ENCODE assay signal across 18 cellular contexts in the genomic region with DNA sequence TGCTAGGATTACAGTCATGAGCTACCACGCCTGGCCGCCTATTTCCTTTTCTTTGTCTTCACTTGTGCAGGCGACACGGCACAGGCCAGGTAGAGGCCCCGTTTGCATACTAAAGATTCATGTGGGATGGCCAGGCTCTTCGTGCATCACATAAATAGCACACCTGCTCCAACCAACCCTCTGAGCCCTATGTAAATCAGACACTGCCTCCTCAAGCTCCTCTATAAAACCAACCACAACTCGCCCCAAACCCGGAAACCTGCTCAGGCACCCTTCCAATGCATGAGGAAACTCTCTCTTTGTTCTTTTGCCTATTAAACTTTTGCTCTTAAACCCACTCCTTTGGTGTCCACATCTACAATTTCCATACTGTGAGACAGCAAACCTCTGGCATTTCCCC. TPM values are rescaled to one million over a fixed set of nuclear protein-coding genes. Genes with fewer than 3 reads are reported as not detected.
"Had no signal": no experiment of that assay in that cellular context is flagged by ENCODE, and none has a peak within 500 bp of the region (broad histone marks: within the 10 kb centered on the region; RNA-seq: fewer than 3 reads in every experiment).

No MANE protein-coding gene starts in this region.

RNA-seq across cellular contexts. Expression of a gene that starts 9.1 kb away (rescaled TPM):
- total RNA-seq: cardiac septum had no signal

RNA-seq across cellular contexts. Expression of a gene that starts 11.8 kb away (rescaled TPM):
- total RNA-seq: activated CD4-positive, alpha-beta T cell treated with anti-CD3 and anti-CD28 coated beads, Interleukin-2, amount 10 ng/mL, durations not matched to agents 7 days and 5 days; activated CD8-positive, alpha-beta T cell treated with anti-CD3 and anti-CD28 coated beads, Interleukin-2, amount 10 ng/mL, durations not matched to agents 7 days and 5 days; activated naive CD8-positive, alpha-beta T cell treated with anti-CD3 and anti-CD28 coated beads, Interleukin-2, amount 10 ng/mL, durations not matched to agents 7 days and 5 days; activated T-helper 2 cell treated with anti-CD3 and anti-CD28 coated beads, Interferon-gamma antibody, Interleukin-2, Interleukin-4, amounts not matched to agents 10 μg/mL and 5 μg/mL and 100 μg/mL, durations not matched to agents 14 hours and 24 hours and 36 hours; cardiac septum; dermis blood vessel endothelial cell; endothelial cell of umbilical vein; esophagus squamous epithelium; heart right ventricle; kidney epithelial cell; left lung; lung microvascular endothelial cell; myocyte; occipital lobe; spleen; upper lobe of right lung had no signal
- polyA plus RNA-seq: endothelial cell of umbilical vein, heart right ventricle, neural cell, spleen, thymus had no signal
